ENCODE assay signal across 11 cellular contexts in the genomic region with DNA sequence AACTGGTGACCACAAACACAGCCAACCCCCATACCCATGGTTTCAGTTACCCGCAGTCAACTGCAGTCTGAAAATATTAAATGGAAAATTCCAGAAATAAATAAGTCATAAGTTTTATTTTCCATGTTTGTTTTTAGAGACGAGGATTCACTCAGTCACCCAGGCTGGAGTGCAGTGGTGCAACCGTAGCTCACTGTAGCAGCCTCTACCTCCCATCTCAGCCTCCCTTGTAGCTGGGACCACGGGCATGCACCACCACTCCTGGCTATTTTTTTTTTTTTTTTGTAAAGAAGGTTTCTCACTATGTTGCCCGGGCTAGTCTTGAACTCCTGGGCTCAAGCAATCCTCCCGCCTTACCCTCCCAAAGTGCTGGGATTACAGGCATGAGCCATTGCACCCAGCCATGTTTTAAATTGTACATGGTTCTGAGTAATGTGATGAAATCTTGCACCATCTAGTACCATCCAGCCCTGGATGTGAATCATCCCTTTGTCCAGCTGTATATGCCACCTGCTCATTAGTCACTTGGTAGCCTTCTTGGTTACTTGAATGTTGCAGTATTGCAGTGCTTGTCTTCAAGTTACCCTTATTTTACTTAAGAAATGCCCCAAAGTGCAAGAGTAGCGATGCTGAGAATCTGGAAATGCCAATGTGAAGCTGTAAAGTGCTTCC. TPM values are rescaled to one million over a fixed set of nuclear protein-coding genes. Genes with fewer than 3 reads are reported as not detected.
DNase-seq lines count a peak whose midpoint lies in the region; ATAC-seq and TF ChIP-seq lines count a peak whose summit lies in the region.
"Had no signal": no experiment of that assay in that cellular context is flagged by ENCODE, and none has a peak within 500 bp of the region (broad histone marks: within the 10 kb centered on the region; RNA-seq: fewer than 3 reads in every experiment).

No MANE protein-coding gene starts in this region.

- TF ChIP-seq CTCF in fibroblast of pulmonary artery (IDR thresholded peaks at IDR 0.05; ENCODE audit: low read length, missing control alignments) (no peak), coronary artery (IDR thresholded peaks at IDR 0.05) (no peak)

- peak; percentile 100 for ATAC-seq in stimulated activated naive CD8-positive, alpha-beta T cell treated with anti-CD3 and anti-CD28 coated beads, Interleukin-15, amount 100 ng/mL, for 72 hours
- no peak for ATAC-seq in HG03469 (IDR thresholded peaks at IDR 0.05; ENCODE audit: unreplicated experiment)

- CTCF ChIA-PET in activated naive CD4-positive, alpha-beta T cell treated with anti-CD3 and anti-CD28 coated beads for 36 hours (lab: Charles Lee), result interaction anchor here (1.2 kb wide), 1 partner anchor 18 kb away, joined by 3 read pairs; no protein-coding TSS in a partner anchor

- H3K36me3 Mint-ChIP-seq in activated naive CD4-positive, alpha-beta T cell treated with anti-CD3 and anti-CD28 coated beads for 36 hours (ENCODE audit: low read depth), result peaks cover 46% of the 10 kb centered on the region

- peaks cover 16% of the 10 kb centered on the region for H3K9me3 Mint-ChIP-seq in activated naive CD4-positive, alpha-beta T cell treated with anti-CD3 and anti-CD28 coated beads for 36 hours
- H3K9me3 Mint-ChIP-seq in stimulated activated naive CD8-positive, alpha-beta T cell treated with anti-CD3 and anti-CD28 coated beads, Interleukin-15, amount 100 ng/mL, for 72 hours, result peaks cover 16 to 25% of the 10 kb centered on the region in 2 donors

- peaks cover 41% of the 10 kb centered on the region for H3K4me1 Mint-ChIP-seq in activated naive CD4-positive, alpha-beta T cell treated with anti-CD3 and anti-CD28 coated beads for 36 hours (ENCODE audit: low read depth)
- peaks cover 46% of the 10 kb centered on the region for H3K4me1 Mint-ChIP-seq in stimulated activated naive CD8-positive, alpha-beta T cell treated with anti-CD3 and anti-CD28 coated beads, Interleukin-15, amount 100 ng/mL, for 72 hours

- H3K4me3 ChIP-seq in fibroblast of pulmonary artery (replicated peaks; ENCODE audit: low read depth, low read length) (no peak overlapping the region), coronary artery (no peak overlapping the region)

- no peaks in the 10 kb centered on the region for H3K27me3 Mint-ChIP-seq in activated naive CD4-positive, alpha-beta T cell treated with anti-CD3 and anti-CD28 coated beads for 36 hours (ENCODE audit: low read depth)
- H3K27me3 Mint-ChIP-seq in stimulated activated naive CD8-positive, alpha-beta T cell treated with anti-CD3 and anti-CD28 coated beads, Interleukin-15, amount 100 ng/mL, for 72 hours, result no peaks in the 10 kb centered on the region
- H3K27me3 Mint-ChIP-seq: CD8-positive, alpha-beta memory T cell had no signal

- peak; percentile 45 for DNase-seq in activated naive CD4-positive, alpha-beta T cell treated with anti-CD3 and anti-CD28 coated beads for 36 hours
- no peak for DNase-seq in activated naive CD4-positive, alpha-beta T cell treated with anti-CD3 and anti-CD28 coated beads, Interleukin-2, amount 50 U/mL, for 16 hours
- DNase-seq in RKO (ENCODE audit: low spot score), result peak; percentile 99
- peak; percentile 81 for DNase-seq in fibroblast of pulmonary artery (ENCODE audit: low read depth)
- peak; percentile 8 to 37 for DNase-seq in stimulated activated naive CD8-positive, alpha-beta T cell treated with anti-CD3 and anti-CD28 coated beads, Interleukin-15, amount 100 ng/mL, for 72 hours
- no peak for DNase-seq in RPMI8226
- DNase-seq in coronary artery (ENCODE audit: low spot score), result no peak
- DNase-seq: CD8-positive, alpha-beta memory T cell; NCI-H1092; SHP77 treated with DMSO at 0.1 percent for 48 hours had no signal

- intact Hi-C loops in activated naive CD4-positive, alpha-beta T cell treated with anti-CD3 and anti-CD28 coated beads for 36 hours (cut with micrococcal nuclease), result loop anchor here (1.0 kb wide), 1 partner anchor 14 kb away; a partner anchor contains a TSS

- H3K27ac ChIP-seq in coronary artery, result no peak overlapping the region

- no peak overlapping the region for H3K4me3 Mint-ChIP-seq in activated naive CD4-positive, alpha-beta T cell treated with anti-CD3 and anti-CD28 coated beads for 36 hours
- H3K4me3 Mint-ChIP-seq in stimulated activated naive CD8-positive, alpha-beta T cell treated with anti-CD3 and anti-CD28 coated beads, Interleukin-15, amount 100 ng/mL, for 72 hours, result peak overlapping the region; percentile 17 to 42
- H3K4me3 Mint-ChIP-seq: CD8-positive, alpha-beta memory T cell had no signal

- H3K27ac Mint-ChIP-seq in activated naive CD4-positive, alpha-beta T cell treated with anti-CD3 and anti-CD28 coated beads for 36 hours, result peak overlapping the region; percentile 86
- H3K27ac Mint-ChIP-seq in stimulated activated naive CD8-positive, alpha-beta T cell treated with anti-CD3 and anti-CD28 coated beads, Interleukin-15, amount 100 ng/mL, for 72 hours, result peak overlapping the region; percentile 98 to 99

RNA-seq across cellular contexts. Expression of a gene that starts 14.5 kb away (rescaled TPM):
- total RNA-seq in activated naive CD4-positive, alpha-beta T cell treated with anti-CD3 and anti-CD28 coated beads for 36 hours, result 100 to 1,000 TPM; 164 to 167 TPM

Comparison
In these comparisons a context has a peak if more than half of its experiments do, and no peak if none do; other contexts are left out.
1. DNase-seq: peak in activated naive CD4-positive, alpha-beta T cell treated with anti-CD3 and anti-CD28 coated beads for 36 hours (single experiment), RKO (single experiment), fibroblast of pulmonary artery (single experiment) and stimulated activated naive CD8-positive, alpha-beta T cell treated with anti-CD3 and anti-CD28 coated beads, Interleukin-15, amount 100 ng/mL, for 72 hours (2 of 2); none in activated naive CD4-positive, alpha-beta T cell treated with anti-CD3 and anti-CD28 coated beads, Interleukin-2, amount 50 U/mL, for 16 hours (single experiment), RPMI8226 (single experiment) and coronary artery (single experiment).